18 cellular contexts compared by ENCODE assay signal in genomic region chr16:84867696-84868095, GRCh38. TPM values are rescaled to one million over a fixed set of nuclear protein-coding genes. Genes with fewer than 3 reads are reported as not detected.
DNase-seq lines count a peak whose midpoint lies in the region; ATAC-seq and TF ChIP-seq lines count a peak whose summit lies in the region.
"Had no signal": no experiment of that assay in that cellular context is flagged by ENCODE, and none has a peak within 500 bp of the region (broad histone marks: within the 10 kb centered on the region; RNA-seq: fewer than 3 reads in every experiment).

No MANE protein-coding gene starts in this region.

- H3K27ac Mint-ChIP-seq in GM23338 (no peak overlapping the region), glutamatergic neuron (ENCODE audit: unreplicated experiment) (peak overlapping the region; percentile 25)
- H3K27ac Mint-ChIP-seq: HFFc6 had no signal

- H3K4me1 ChIP-seq in left ventricle myocardium inferior: no peaks in the 10 kb centered on the region
- H3K4me1 ChIP-seq in GM23338 (ENCODE audit: insufficient read depth): no peaks in the 10 kb centered on the region
- H3K4me1 ChIP-seq in prostate gland (replicated peaks): peaks cover 6% of the 10 kb centered on the region

- H2AFZ ChIP-seq in GM23338: no peak overlapping the region

- peaks cover 2% of the 10 kb centered on the region for H3K27me3 Mint-ChIP-seq in GM23338 (ENCODE audit: insufficient read depth, low read depth, poor library complexity)
- H3K27me3 Mint-ChIP-seq in glutamatergic neuron (ENCODE audit: unreplicated experiment): peaks cover 7% of the 10 kb centered on the region
- H3K27me3 Mint-ChIP-seq: CD4-positive, alpha-beta memory T cell had no signal

- TF ChIP-seq POLR2A in prostate gland (IDR thresholded peaks at IDR 0.05): no peak

- H3K79me2 ChIP-seq in GM23338 (replicated peaks; ENCODE audit: insufficient read depth): no peaks in the 10 kb centered on the region

- H3K9me3 ChIP-seq in left ventricle myocardium inferior (replicated peaks) (no peaks in the 10 kb centered on the region), prostate gland (no peaks in the 10 kb centered on the region)

- H3K36me3 ChIP-seq in left ventricle myocardium inferior (peaks cover 45% of the 10 kb centered on the region), GM23338 (ENCODE audit: insufficient read depth) (no peaks in the 10 kb centered on the region), prostate gland (peaks cover 0 to 8% of the 10 kb centered on the region in 2 donors)

- H3K9me3 Mint-ChIP-seq in GM23338: no peaks in the 10 kb centered on the region
- peaks cover 5% of the 10 kb centered on the region for H3K9me3 Mint-ChIP-seq in glutamatergic neuron (ENCODE audit: unreplicated experiment)
- H3K9me3 Mint-ChIP-seq: CD4-positive, alpha-beta memory T cell; HFFc6 had no signal

- H3K36me3 Mint-ChIP-seq in GM23338 (ENCODE audit: low read depth) (no peaks in the 10 kb centered on the region), glutamatergic neuron (ENCODE audit: unreplicated experiment) (no peaks in the 10 kb centered on the region)
- H3K36me3 Mint-ChIP-seq: CD4-positive, alpha-beta memory T cell had no signal

- DNase-seq in left ventricle myocardium inferior (peak; percentile 5), left cardiac atrium (no peak), GM23338 (ENCODE audit: low spot score) (no peak), glutamatergic neuron (no peak), prostate gland (ENCODE audit: low spot score) (no peak), HEK293T (ENCODE audit: extremely low spot score) (no peak), NCI-H69 (lab: John Stamatoyannopoulos, UW) (no peak), NCI-H146 (lab: John Stamatoyannopoulos, UW) (no peak)
- DNase-seq: C1 segment of cervical spinal cord; Calu3; CD4-positive, alpha-beta memory T cell; COR-L47; DMS53; DMS79 treated with DMSO at 0.1 percent for 48 hours; GF-D8; H7; HFFc6 had no signal

- no peaks in the 10 kb centered on the region for H3K9me2 ChIP-seq in GM23338 (ENCODE audit: insufficient read depth)

- peaks cover 23% of the 10 kb centered on the region for H3K27me3 ChIP-seq in left ventricle myocardium inferior (ENCODE audit: low read depth)
- no peaks in the 10 kb centered on the region for H3K27me3 ChIP-seq in GM23338 (ENCODE audit: insufficient read depth)
- H3K27me3 ChIP-seq in prostate gland (replicated peaks; ENCODE audit: insufficient read depth): no peaks in the 10 kb centered on the region

- H3K4me3 Mint-ChIP-seq in GM23338 (no peak overlapping the region), glutamatergic neuron (ENCODE audit: unreplicated experiment) (no peak overlapping the region)
- H3K4me3 Mint-ChIP-seq: CD4-positive, alpha-beta memory T cell; HFFc6 had no signal

- 71% methylated on average over 9 of the region's 9 CpGs for WGBS in prostate gland

- CTCF ChIA-PET in HEK293T (lab: Yijun Ruan, JAX): no interaction called here

- H3K4me3 ChIP-seq in left ventricle myocardium inferior: no peak overlapping the region
- no peak overlapping the region for H3K4me3 ChIP-seq in GM23338
- no peak overlapping the region for H3K4me3 ChIP-seq in prostate gland

- no peak for TF ChIP-seq CTCF in left ventricle myocardium inferior (IDR thresholded peaks at IDR 0.05; ENCODE audit: borderline replicate concordance)
- TF ChIP-seq CTCF in GM23338 (conservative IDR thresholded peaks at IDR 0.05; ENCODE audit: low read depth in 2 of 2): no peak
- no peak for TF ChIP-seq CTCF in glutamatergic neuron (IDR thresholded peaks at IDR 0.05; ENCODE audit: partially characterized antibody, unreplicated experiment)
- TF ChIP-seq CTCF in prostate gland (IDR thresholded peaks at IDR 0.05): no peak

- H3K27ac ChIP-seq in left ventricle myocardium inferior (replicated peaks) (no peak overlapping the region), GM23338 (ENCODE audit: low read depth) (no peak overlapping the region), prostate gland (peak overlapping the region; percentile 19 to 62)

- no peaks in the 10 kb centered on the region for H3F3A ChIP-seq in GM23338 (replicated peaks; ENCODE audit: low read depth)

- no peak overlapping the region for H3K4me2 ChIP-seq in GM23338

- H3K4me1 Mint-ChIP-seq in GM23338: peaks cover 7% of the 10 kb centered on the region
- peaks cover 42% of the 10 kb centered on the region for H3K4me1 Mint-ChIP-seq in glutamatergic neuron (ENCODE audit: low read depth, unreplicated experiment)
- H3K4me1 Mint-ChIP-seq: CD4-positive, alpha-beta memory T cell had no signal

- intact Hi-C loops in left ventricle myocardium inferior (cut with micrococcal nuclease): no loop called here
- intact Hi-C loops in left cardiac atrium (cut with DNase I): no loop called here
- intact Hi-C loops in prostate gland (cut with DNase I): no loop called here

- POLR2A ChIA-PET in HEK293T (lab: Yijun Ruan, JAX): no interaction called here

- ATAC-seq in left cardiac atrium (no peak), GM23338 (peak; percentile 33; the same call in 2 of the 3 replicates)
- ATAC-seq: HCT116 had no signal

- H4K20me1 ChIP-seq in GM23338 (replicated peaks; ENCODE audit: insufficient read depth): no peaks in the 10 kb centered on the region

TF ChIP-seq in GM23338, 12 proteins besides CTCF, POLR2A, EP300 and RAD21 (continues in another document):
- TF ChIP-seq ETS1 (IDR thresholded peaks at IDR 0.05) (no peak), JUNB (IDR thresholded peaks at IDR 0.05; ENCODE audit: unreplicated experiment) (no peak)

TF ChIP-seq in HEK293T, 16 proteins besides CTCF, POLR2A, EP300 and RAD21:
- no peak for TF ChIP-seq CTBP1 (IDR thresholded peaks at IDR 0.05; ENCODE audit: borderline replicate concordance)
- TF ChIP-seq ZNF384 (IDR thresholded peaks at IDR 0.05): no peak
- no peak for TF ChIP-seq LEF1 (IDR thresholded peaks at IDR 0.05; ENCODE audit: borderline replicate concordance)
- TF ChIP-seq FOXM1 (IDR thresholded peaks at IDR 0.05; ENCODE audit: borderline replicate concordance): no peak
- no peak for TF ChIP-seq SUZ12 (IDR thresholded peaks at IDR 0.05)
- TF ChIP-seq ELF4 (IDR thresholded peaks at IDR 0.05): no peak
- TF ChIP-seq L3MBTL2 (conservative IDR thresholded peaks at IDR 0.05): no peak
- TF ChIP-seq PKNOX1 (IDR thresholded peaks at IDR 0.05): no peak
- no peak for TF ChIP-seq HDGF (IDR thresholded peaks at IDR 0.05; ENCODE audit: borderline replicate concordance)
- no peak for TF ChIP-seq NFRKB (IDR thresholded peaks at IDR 0.05)
- TF ChIP-seq TARDBP (IDR thresholded peaks at IDR 0.05): no peak
- TF ChIP-seq BHLHE40 (IDR thresholded peaks at IDR 0.05; ENCODE audit: borderline replicate concordance): no peak
- TF ChIP-seq SP1 (IDR thresholded peaks at IDR 0.05): no peak
- no peak for TF ChIP-seq ARNT (IDR thresholded peaks at IDR 0.05)
- no peak for TF ChIP-seq FOXA1 (IDR thresholded peaks at IDR 0.05)
- no peak for TF ChIP-seq FOXK2 (IDR thresholded peaks at IDR 0.05)

RNA-seq across cellular contexts. Expression of gene CRISPLD2, which starts 47.9 kb away (rescaled TPM):
- total RNA-seq in left ventricle myocardium inferior (12.8 TPM), left cardiac atrium (10 to 100 TPM; 36.1 to 58.3 TPM), glutamatergic neuron (ENCODE audit: unreplicated experiment) (9.0 TPM), prostate gland (100 to 1,000 TPM; 186 to 226 TPM)
- total RNA-seq in GM23338 (2014; rRNA removed; shearing (Covaris generic)): 6.0 and 8.3 TPM in 2 replicates
- 2.1 and 2.6 TPM in 2 replicates for polyA plus RNA-seq in GM23338 (2016; fragmentation: Nextera tagmentation; extraction: Ambion mirVana)

Comparison
In these comparisons a context has a peak if more than half of its experiments do, and no peak if none do; other contexts are left out.
1. H3K27ac ChIP-seq: peak in prostate gland (2 of 2); none in left ventricle myocardium inferior (single experiment) and GM23338 (single experiment).